Comparison of ENCODE assay signal across 1 cellular context in genomic region chr5:178204205-178205009, GRCh38.
TF ChIP-seq lines count a peak whose summit lies in the region.

Gene HNRNPAB, plus strand, starts transcription at chr5:178204533. Its CDS starts 305 bp downstream, at chr5:178204838.

TF ChIP-seq in HEK293, 187 proteins besides CTCF, POLR2A, EP300 and RAD21 (continued from another document):
- TF ChIP-seq PRDM2 (tag by site-specific recombination; IDR thresholded peaks at IDR 0.05; ENCODE audit: borderline replicate concordance) (no peak), ZNF768 (tag by site-specific recombination; IDR thresholded peaks at IDR 0.05) (no peak), ZIC2 (tag by site-specific recombination; IDR thresholded peaks at IDR 0.05) (peak; percentile 17; the same call in 1 of the 2 replicates), ZNF121 (tag by site-specific recombination; IDR thresholded peaks at IDR 0.05) (0 out of 2 replicates have a peak, but pooled peaks have one; percentile 38), ZNF354C (tag by site-specific recombination; IDR thresholded peaks at IDR 0.05; ENCODE audit: borderline replicate concordance, low read depth) (no peak), ZNF148 (tag by site-specific recombination; IDR thresholded peaks at IDR 0.05; ENCODE audit: borderline replicate concordance) (peak; percentile 70; the same call in 1 of the 2 replicates), ZNF692 (tag by site-specific recombination; IDR thresholded peaks at IDR 0.05) (0 out of 2 replicates have a peak, but pooled peaks have one; percentile 75), ZNF560 (tag by site-specific recombination; IDR thresholded peaks at IDR 0.05; ENCODE audit: borderline replicate concordance) (no peak), BCL6B (tag by site-specific recombination; IDR thresholded peaks at IDR 0.05) (no peak), ZBTB44 (tag by site-specific recombination; IDR thresholded peaks at IDR 0.05) (no peak), ZNF423 (tag by site-specific recombination; IDR thresholded peaks at IDR 0.05) (no peak), ZNF76 (tag by site-specific recombination; IDR thresholded peaks at IDR 0.05; ENCODE audit: borderline replicate concordance, low read depth) (peak; percentile 50; the same call in 1 of the 2 replicates), PRDM1 (tag by site-specific recombination; IDR thresholded peaks at IDR 0.05) (no peak), ZNF157 (tag by site-specific recombination; IDR thresholded peaks at IDR 0.05) (no peak), ZNF449 (tag by site-specific recombination; IDR thresholded peaks at IDR 0.05) (peak; percentile 8; the same call in 1 of the 2 replicates), ZFP3 (tag by site-specific recombination; IDR thresholded peaks at IDR 0.05; ENCODE audit: low read depth) (no peak), ZNF302 (tag by site-specific recombination; IDR thresholded peaks at IDR 0.05; ENCODE audit: low read depth) (no peak), HIC1 (tag by site-specific recombination; IDR thresholded peaks at IDR 0.05) (peak; percentile 41; the same call in 1 of the 2 replicates), ZNF37A (tag by site-specific recombination; IDR thresholded peaks at IDR 0.05) (no peak), ZNF426 (tag by site-specific recombination; IDR thresholded peaks at IDR 0.05) (no peak), PRDM6 (tag by site-specific recombination; IDR thresholded peaks at IDR 0.05) (no peak), ZNF645 (tag by site-specific recombination; IDR thresholded peaks at IDR 0.05) (no peak), SP2 (tag by site-specific recombination; IDR thresholded peaks at IDR 0.05) (peak; percentile 97), ZNF561 (tag by site-specific recombination; IDR thresholded peaks at IDR 0.05; ENCODE audit: borderline replicate concordance) (0 out of 2 replicates have a peak, but pooled peaks have one; percentile 53), KLF9 (tag by site-specific recombination; IDR thresholded peaks at IDR 0.05; ENCODE audit: low read depth) (peak; percentile 13; the same call in 1 of the 2 replicates)
